11 cellular contexts compared by ENCODE assay signal in genomic region chr3:65952842-65953241, GRCh38.
DNase-seq lines count a peak whose midpoint lies in the region; ATAC-seq and TF ChIP-seq lines count a peak whose summit lies in the region.
"Had no signal": no experiment of that assay in that cellular context is flagged by ENCODE, and none has a peak within 500 bp of the region (broad histone marks: within the 10 kb centered on the region; RNA-seq: fewer than 3 reads in every experiment).

No MANE protein-coding gene starts in this region.

- TF ChIP-seq EP300 in transverse colon (IDR thresholded peaks at IDR 0.05; ENCODE audit: low read depth) = no peak

- peaks cover 53% of the 10 kb centered on the region for H3K4me1 ChIP-seq in PC-3 (ENCODE audit: insufficient read depth, low read length)
- H3K4me1 ChIP-seq in esophagus (ENCODE audit: control insufficient read depth in 2 of 2, insufficient read depth in 2 of 2, low read length in 1 of 2) = peaks cover 0 to 6% of the 10 kb centered on the region in 2 donors
- peaks cover 31% of the 10 kb centered on the region for H3K4me1 ChIP-seq in neural progenitor cell
- peaks cover 34 to 78% (median 54%) of the 10 kb centered on the region in 4 donors for H3K4me1 ChIP-seq in transverse colon

- H3F3A ChIP-seq in PC-3 (ENCODE audit: low read length, unreplicated experiment) = no peaks in the 10 kb centered on the region
- H3F3A ChIP-seq in neural progenitor cell (ENCODE audit: low read depth) = peaks cover 24% of the 10 kb centered on the region

- no peaks in the 10 kb centered on the region for H3K9me3 Mint-ChIP-seq in neural progenitor cell

- H3K4me3 Mint-ChIP-seq in neural progenitor cell = no peak overlapping the region

- DNase-seq in PC-3 (no peak), neural progenitor cell (ENCODE audit: low spot score) (no peak), transverse colon (no peak), NCI-H82 treated with DMSO at 0.1 percent for 48 hours (lab: John Stamatoyannopoulos, UW; ENCODE audit: unreplicated experiment) (no peak), NCI-H446 (lab: John Stamatoyannopoulos, UW) (no peak)
- DNase-seq: activated CD4-positive, alpha-beta T cell treated with anti-CD3 and anti-CD28 coated beads, Interleukin-2, amount 50 U/mL, for 4 hours; activated naive CD4-positive, alpha-beta T cell treated with Interleukin-2 at 50 U/mL for 16 hours; foreskin melanocyte; T-helper 1 cell had no signal

- H3K27ac ChIP-seq in PC-3 (ENCODE audit: low read length) (peak overlapping the region; percentile 90), esophagus (ENCODE audit: low read depth in 2 of 2, low read length in 1 of 2) (peak overlapping the region; percentile 91 to 93), neural progenitor cell (no peak overlapping the region), transverse colon (peak overlapping the region; percentile 84 to 86 (median 86))

- 65 to 85% methylated on average over 1 of the region's 1 CpG for WGBS in esophagus, 2 donors
- WGBS in transverse colon (ENCODE audit: low coverage in 1 of 2), 2 donors = 48 to 83% methylated on average over 1 of the region's 1 CpG

- H3K79me2 ChIP-seq in PC-3 (ENCODE audit: low read length) (peaks cover 11% of the 10 kb centered on the region), neural progenitor cell (ENCODE audit: low read depth) (peaks cover 43% of the 10 kb centered on the region)

- H3K4me3 ChIP-seq in PC-3 (ENCODE audit: low read length) (peak overlapping the region; percentile 35; the same call in 1 of the 2 replicates), esophagus (ENCODE audit: low read depth in 1 of 2, low read length in 2 of 2) (no peak overlapping the region), neural progenitor cell (no peak overlapping the region), transverse colon (no peak overlapping the region)

- intact Hi-C loops in PC-3 (cut with micrococcal nuclease) (loop anchor here (2.0 to 5.0 kb wide), 2 partner anchors 86 to 164 kb away; partner anchors contain the start of gene MAGI1), transverse colon (cut with DNase I; ENCODE audit: low total_unique reads) (no loop called here)

- H3K27ac Mint-ChIP-seq in neural progenitor cell = peak overlapping the region; percentile 42

- BruUV-seq in PC-3 (replicated peaks; lab: Mats Ljungman, UMichigan) = TSS peak; percentile 52

- H3K4me2 ChIP-seq in PC-3 (ENCODE audit: low read length) (peak overlapping the region; percentile 80), neural progenitor cell (no peak overlapping the region)

- TF ChIP-seq POLR2A in transverse colon (IDR thresholded peaks at IDR 0.05) = no peak

- H3K4me1 Mint-ChIP-seq in neural progenitor cell = peaks cover 34% of the 10 kb centered on the region

- H2AFZ ChIP-seq in PC-3 (ENCODE audit: low read length) (no peak overlapping the region), neural progenitor cell (replicated peaks) (no peak overlapping the region)

- in situ Hi-C loops in transverse colon (cut with MboI; ENCODE audit: low pct_ligation_motif_present in 1 of 4, low pct_unique_long_range_greater_than_20kb in 1 of 4, low sequenced_read_pairs in 3 of 4) = no loop called here

- H4K20me1 ChIP-seq in PC-3 (ENCODE audit: low read length) = no peaks in the 10 kb centered on the region
- H4K20me1 ChIP-seq in neural progenitor cell (ENCODE audit: low read depth) = peaks cover 14% of the 10 kb centered on the region

- H3K27me3 ChIP-seq in PC-3 (ENCODE audit: low read length) (no peaks in the 10 kb centered on the region), esophagus (ENCODE audit: control insufficient read depth in 1 of 2, insufficient read depth in 2 of 2, low read length in 2 of 2) (no peaks in the 10 kb centered on the region), neural progenitor cell (no peaks in the 10 kb centered on the region), transverse colon (no peaks in the 10 kb centered on the region)

- peak overlapping the region; percentile 64 for H3K9ac ChIP-seq in PC-3 (ENCODE audit: low read length)
- no peak overlapping the region for H3K9ac ChIP-seq in neural progenitor cell

- POLR2A ChIA-PET in PC-3 (lab: Charles Lee; ENCODE audit: unreplicated experiment) = interaction anchor here (0.6 kb wide), 2 partner anchors 10 to 64 kb away, joined by 3 to 6 read pairs; no protein-coding TSS in a partner anchor

- ATAC-seq in PC-3 (no peak), GM19463 (IDR thresholded peaks at IDR 0.05; ENCODE audit: unreplicated experiment) (no peak)

- peaks cover 8% of the 10 kb centered on the region for H3K27me3 Mint-ChIP-seq in neural progenitor cell (ENCODE audit: insufficient read depth, low read depth)

- H3K36me3 ChIP-seq in PC-3 (ENCODE audit: low read depth, low read length) = no peaks in the 10 kb centered on the region
- no peaks in the 10 kb centered on the region for H3K36me3 ChIP-seq in esophagus (ENCODE audit: control insufficient read depth in 2 of 2, insufficient read depth in 2 of 2, low read length in 1 of 2)
- no peaks in the 10 kb centered on the region for H3K36me3 ChIP-seq in neural progenitor cell
- no peaks in the 10 kb centered on the region for H3K36me3 ChIP-seq in transverse colon

- no peak for TF ChIP-seq CTCF in PC-3 (conservative IDR thresholded peaks at IDR 0.05; ENCODE audit: low read depth, low read length)
- TF ChIP-seq CTCF in neural progenitor cell (IDR thresholded peaks at IDR 0.05) = no peak
- no peak for TF ChIP-seq CTCF in transverse colon (IDR thresholded peaks at IDR 0.05)

- H3K9me3 ChIP-seq in PC-3 (ENCODE audit: low read length) (no peaks in the 10 kb centered on the region), esophagus (ENCODE audit: control insufficient read depth in 2 of 2, insufficient read depth in 1 of 2, low read depth in 1 of 2, low read length in 1 of 2) (no peaks in the 10 kb centered on the region), neural progenitor cell (ENCODE audit: low read depth) (no peaks in the 10 kb centered on the region), transverse colon (no peaks in the 10 kb centered on the region)

- CTCF ChIA-PET in PC-3 (lab: Charles Lee) = interaction anchor here (0.6 kb wide), 1 partner anchor 15 kb away, joined by 3 read pairs; no protein-coding TSS in a partner anchor

- no peaks in the 10 kb centered on the region for H3K36me3 Mint-ChIP-seq in neural progenitor cell

- no peaks in the 10 kb centered on the region for H3K9me2 ChIP-seq in PC-3 (replicated peaks; ENCODE audit: low read length)
